Comparison of ENCODE assay signal across 19 cellular contexts in the genomic region with DNA sequence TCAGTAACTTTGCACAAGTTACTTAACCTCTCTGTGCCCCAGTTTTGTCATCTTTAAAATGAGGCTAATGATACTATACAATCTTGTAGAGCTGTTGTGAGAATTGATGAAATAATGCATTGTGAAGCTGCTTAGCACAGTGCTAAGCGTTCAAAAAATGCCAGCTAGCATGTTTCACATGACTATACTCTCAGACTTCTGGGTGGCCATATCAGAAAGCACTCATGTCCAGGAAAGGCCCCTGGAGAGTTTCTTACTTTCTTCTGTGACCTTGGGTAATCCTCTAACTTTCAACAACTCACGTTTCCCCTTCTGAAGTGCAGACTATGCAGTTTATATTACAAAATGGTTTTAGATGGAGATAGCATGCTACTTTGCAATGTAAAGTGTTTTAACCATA.
DNase-seq lines count a peak whose midpoint lies in the region; FAIRE-seq and TF ChIP-seq lines count a peak whose summit lies in the region.
"Had no signal": no experiment of that assay in that cellular context is flagged by ENCODE, and none has a peak within 500 bp of the region (broad histone marks: within the 10 kb centered on the region; RNA-seq: fewer than 3 reads in every experiment).

No MANE protein-coding gene starts in this region.

- TF ChIP-seq CTCF in A673 (conservative IDR thresholded peaks at IDR 0.05; ENCODE audit: low read depth, low read length): no peak
- TF ChIP-seq CTCF in MM.1S (IDR thresholded peaks at IDR 0.05; ENCODE audit: low read length): no peak
- TF ChIP-seq CTCF in astrocyte (IDR thresholded peaks at IDR 0.05; ENCODE audit: insufficient read depth, low read depth, low read length): no peak
- TF ChIP-seq CTCF in endothelial cell (IDR thresholded peaks at IDR 0.05; ENCODE audit: unreplicated experiment): no peak

- H3K27ac Mint-ChIP-seq in astrocyte (ENCODE audit: unreplicated experiment) (peak overlapping the region; percentile 55), endothelial cell (ENCODE audit: unreplicated experiment) (no peak overlapping the region)
- H3K27ac Mint-ChIP-seq: CD4-positive, CD25-positive, alpha-beta regulatory T cell; CD8-positive, alpha-beta memory T cell had no signal

- no peaks in the 10 kb centered on the region for H3K79me1 ChIP-seq in trophoblast cell (ENCODE audit: low read length)

- H3K27me3 ChIP-seq in A673 (replicated peaks; ENCODE audit: insufficient read depth, low read depth, low read length, poor library complexity) (no peaks in the 10 kb centered on the region), MM.1S (replicated peaks; ENCODE audit: insufficient read depth, low read length) (no peaks in the 10 kb centered on the region), astrocyte (ENCODE audit: insufficient read depth, low read length) (no peaks in the 10 kb centered on the region), trophoblast cell (ENCODE audit: insufficient read depth, low read length) (no peaks in the 10 kb centered on the region)

- intact Hi-C loops in A673 (cut with micrococcal nuclease; ENCODE audit: unreplicated experiment): no loop called here
- intact Hi-C loops in head of caudate nucleus (cut with DNase I): no loop called here

- CTCF ChIA-PET in A673 (lab: Charles Lee): no interaction called here

- H3K14ac ChIP-seq in trophoblast cell (ENCODE audit: low read length): no peak overlapping the region

- H3K9me3 Mint-ChIP-seq in astrocyte (ENCODE audit: unreplicated experiment) (no peaks in the 10 kb centered on the region), endothelial cell (ENCODE audit: unreplicated experiment) (no peaks in the 10 kb centered on the region)
- H3K9me3 Mint-ChIP-seq: CD4-positive, CD25-positive, alpha-beta regulatory T cell; CD8-positive, alpha-beta memory T cell had no signal

- H3K9me3 ChIP-seq in A673 (ENCODE audit: low read depth, low read length, poor library complexity, severe bottlenecking) (no peaks in the 10 kb centered on the region), MM.1S (replicated peaks; ENCODE audit: insufficient read depth, low read length) (no peaks in the 10 kb centered on the region), astrocyte (ENCODE audit: insufficient read depth, low read depth, low read length) (no peaks in the 10 kb centered on the region), trophoblast cell (ENCODE audit: insufficient read depth, low read depth, low read length) (no peaks in the 10 kb centered on the region)
- H3K9me3 ChIP-seq: BE2C, HAP-1 had no signal

- FAIRE-seq in astrocyte (lab: Jason Lieb, UNC): no peak
- FAIRE-seq: GM12878, HepG2 had no signal

- BruUV-seq in A673 (replicated peaks; lab: Mats Ljungman, UMichigan): no TSS peak

- no peaks in the 10 kb centered on the region for H4K20me1 ChIP-seq in MM.1S (ENCODE audit: insufficient read depth, low read length)
- no peaks in the 10 kb centered on the region for H4K20me1 ChIP-seq in astrocyte (ENCODE audit: insufficient read depth, low read length)

- H3K36me3 ChIP-seq in A673 (ENCODE audit: insufficient read depth, low read length, poor library complexity, severe bottlenecking): no peaks in the 10 kb centered on the region
- H3K36me3 ChIP-seq in MM.1S (replicated peaks; ENCODE audit: insufficient read depth, low read length): no peaks in the 10 kb centered on the region
- H3K36me3 ChIP-seq in astrocyte (ENCODE audit: insufficient read depth, low read length): no peaks in the 10 kb centered on the region
- no peaks in the 10 kb centered on the region for H3K36me3 ChIP-seq in trophoblast cell (ENCODE audit: control insufficient read depth in 1 of 2, insufficient read depth in 2 of 2, low read length in 2 of 2)
- H3K36me3 ChIP-seq: BE2C, HAP-1 had no signal

- no peak overlapping the region for H2AK5ac ChIP-seq in trophoblast cell (ENCODE audit: low read length)

- H4K12ac ChIP-seq in trophoblast cell (ENCODE audit: low read depth, low read length): no peak overlapping the region

- no peak overlapping the region for H2BK12ac ChIP-seq in trophoblast cell (ENCODE audit: low read length)

- H3K27me3 Mint-ChIP-seq in astrocyte (ENCODE audit: low read depth, unreplicated experiment) (no peaks in the 10 kb centered on the region), endothelial cell (ENCODE audit: unreplicated experiment) (no peaks in the 10 kb centered on the region)

- H3K4me2 ChIP-seq in MM.1S (ENCODE audit: low read depth, low read length): no peak overlapping the region
- H3K4me2 ChIP-seq in astrocyte (ENCODE audit: low read length): no peak overlapping the region
- H3K4me2 ChIP-seq in trophoblast cell (ENCODE audit: low read length): no peak overlapping the region

- no peak overlapping the region for H3K4ac ChIP-seq in trophoblast cell (ENCODE audit: low read depth, low read length)

- H3K4me1 Mint-ChIP-seq in astrocyte (ENCODE audit: low read depth, unreplicated experiment): peaks cover 32% of the 10 kb centered on the region
- peaks cover 8% of the 10 kb centered on the region for H3K4me1 Mint-ChIP-seq in endothelial cell (ENCODE audit: unreplicated experiment)
- H3K4me1 Mint-ChIP-seq: CD4-positive, CD25-positive, alpha-beta regulatory T cell; CD8-positive, alpha-beta memory T cell had no signal

- whole genome bisulfite sequencing in trophoblast cell (ENCODE audit: extremely low coverage, insufficient coverage, insufficient read length): no CpG with 5 or more reads among the region's 2 CpGs

- H4K91ac ChIP-seq in trophoblast cell (ENCODE audit: low read depth, low read length): no peak overlapping the region

- H3K36me3 Mint-ChIP-seq in astrocyte (ENCODE audit: low read depth, unreplicated experiment) (peaks cover 2% of the 10 kb centered on the region), endothelial cell (ENCODE audit: low read depth, unreplicated experiment) (no peaks in the 10 kb centered on the region)
- H3K36me3 Mint-ChIP-seq: CD4-positive, CD25-positive, alpha-beta regulatory T cell; CD8-positive, alpha-beta memory T cell had no signal

- DNase-seq in A673 (ENCODE audit: low spot score): peak; percentile 55
- DNase-seq in MM.1S: peak; percentile 57
- DNase-seq in astrocyte (ENCODE audit: low read depth): no peak
- peak; percentile 11 to 59 for DNase-seq in trophoblast cell
- DNase-seq in endothelial cell (ENCODE audit: low spot score): no peak
- no peak for DNase-seq in head of caudate nucleus
- DNase-seq: ACHN; BE2C; C1 segment of cervical spinal cord; CD4-positive, CD25-positive, alpha-beta regulatory T cell; CD8-positive, alpha-beta memory T cell; COR-L47; DMS 273 treated with DMSO at 0.1 percent for 48 hours; DMS53; DND-41; EL had no signal

- H3K9ac ChIP-seq in MM.1S (ENCODE audit: low read length) (no peak overlapping the region), astrocyte (ENCODE audit: low read length) (no peak overlapping the region), trophoblast cell (ENCODE audit: low read length) (no peak overlapping the region)

- no peak overlapping the region for H4K8ac ChIP-seq in trophoblast cell (ENCODE audit: low read depth, low read length)

- no peak overlapping the region for H2BK5ac ChIP-seq in trophoblast cell (ENCODE audit: low read depth, low read length, poor library complexity)

- no peak overlapping the region for H3K4me3 Mint-ChIP-seq in astrocyte (ENCODE audit: unreplicated experiment)
- H3K4me3 Mint-ChIP-seq in endothelial cell (ENCODE audit: unreplicated experiment): no peak overlapping the region
- H3K4me3 Mint-ChIP-seq: CD4-positive, CD25-positive, alpha-beta regulatory T cell; CD8-positive, alpha-beta memory T cell had no signal

- no peak overlapping the region for H2AFZ ChIP-seq in MM.1S (ENCODE audit: low read length)
- no peak overlapping the region for H2AFZ ChIP-seq in astrocyte (ENCODE audit: low read depth, low read length)
- no peak overlapping the region for H2AFZ ChIP-seq in trophoblast cell (ENCODE audit: insufficient read depth, low read length, poor library complexity)

- POLR2A ChIA-PET in A673 (lab: Charles Lee; ENCODE audit: low non-redundant PET): no interaction called here

- H3F3A ChIP-seq in MM.1S (ENCODE audit: insufficient read depth, low read length): 0 out of 2 replicates have a peak, but pooled peaks cover 3% of the 10 kb centered on the region

- H2BK120ac ChIP-seq in trophoblast cell (ENCODE audit: insufficient read depth, low read length, poor library complexity): no peak overlapping the region

- H3K9me2 ChIP-seq in MM.1S (replicated peaks; ENCODE audit: insufficient read depth, low read length): no peaks in the 10 kb centered on the region

- no peak overlapping the region for H3K27ac ChIP-seq in A673 (ENCODE audit: low read depth, low read length, poor library complexity, severe bottlenecking)
- no peak overlapping the region for H3K27ac ChIP-seq in MM.1S (ENCODE audit: low read length)
- H3K27ac ChIP-seq in astrocyte (ENCODE audit: low read depth, low read length): no peak overlapping the region
- no peak overlapping the region for H3K27ac ChIP-seq in trophoblast cell (ENCODE audit: low read depth, low read length)

- H3K4me1 ChIP-seq in A673 (ENCODE audit: insufficient read depth, low read length, poor library complexity, severe bottlenecking) (peaks cover 13% of the 10 kb centered on the region), MM.1S (ENCODE audit: low read length) (no peaks in the 10 kb centered on the region), astrocyte (ENCODE audit: insufficient read depth, low read length) (peaks cover 13% of the 10 kb centered on the region), trophoblast cell (ENCODE audit: control insufficient read depth in 1 of 2, insufficient read depth in 2 of 2, low read length in 2 of 2) (peaks cover 0 to 5% of the 10 kb centered on the region in 2 experiments)
- H3K4me1 ChIP-seq: BE2C, HAP-1 had no signal

- no peaks in the 10 kb centered on the region for H3K79me2 ChIP-seq in MM.1S (ENCODE audit: low read length)
- H3K79me2 ChIP-seq in astrocyte (ENCODE audit: insufficient read depth, low read length): no peaks in the 10 kb centered on the region
- no peaks in the 10 kb centered on the region for H3K79me2 ChIP-seq in trophoblast cell (ENCODE audit: control insufficient read depth, insufficient read depth, low read length, poor library complexity)

- no peak overlapping the region for H3K23ac ChIP-seq in trophoblast cell (ENCODE audit: low read length)

- no peak overlapping the region for H3K18ac ChIP-seq in trophoblast cell (ENCODE audit: low read length)

- H3K4me3 ChIP-seq in A673 (ENCODE audit: low read depth, low read length, poor library complexity, severe bottlenecking): no peak overlapping the region
- no peak overlapping the region for H3K4me3 ChIP-seq in MM.1S (ENCODE audit: low read length)
- no peak overlapping the region for H3K4me3 ChIP-seq in astrocyte (ENCODE audit: insufficient read depth, low read depth, low read length)
- H3K4me3 ChIP-seq in trophoblast cell (ENCODE audit: low read depth, low read length): no peak overlapping the region
- H3K4me3 ChIP-seq: GM12878, HAP-1 had no signal

Comparison
In these comparisons a context has a peak if more than half of its experiments do, and no peak if none do; other contexts are left out.
1. DNase-seq: peak in A673 (single experiment), MM.1S (single experiment) and trophoblast cell (2 of 2); none in astrocyte (single experiment), endothelial cell (single experiment) and head of caudate nucleus (0 of 42).